Comparison of ENCODE assay signal across 1 cellular context in genomic region chr19:1663854-1664253, GRCh38.
A peak's percentile ranks its signal among the peaks of the same experiment; 100 is the strongest.
TF ChIP-seq lines count a peak whose summit lies in the region.

No MANE protein-coding gene starts in this region.

TF ChIP-seq in GM12878, 131 proteins besides CTCF, POLR2A, EP300 and RAD21 (continued from another document):
- TF ChIP-seq ZBTB4 (CRISPR knock-in tag; IDR thresholded peaks at IDR 0.05) (no peak), ELK1 (IDR thresholded peaks at IDR 0.05; ENCODE audit: low read depth, low read length) (no peak), IRF5 (IDR thresholded peaks at IDR 0.05; ENCODE audit: borderline replicate concordance) (no peak), GATAD2B (conservative IDR thresholded peaks at IDR 0.05; ENCODE audit: low read depth) (0 out of 2 replicates have a peak, but pooled peaks have one; percentile 45)
